Comparison of ENCODE assay signal across 1 cellular context in genomic region chr1:159229486-159229885, GRCh38.
TF ChIP-seq lines count a peak whose summit lies in the region.

No MANE protein-coding gene starts in this region.

TF ChIP-seq in SK-N-SH, 30 proteins besides CTCF, POLR2A, EP300 and RAD21 (continued from another document):
- no peak for TF ChIP-seq REST (IDR thresholded peaks at IDR 0.05; ENCODE audit: low read depth, low read length)
- TF ChIP-seq FOXJ3 (CRISPR knock-in tag; IDR thresholded peaks at IDR 0.05) = peak; percentile 37; the same call in 1 of the 2 replicates
- TF ChIP-seq RCOR1 (IDR thresholded peaks at IDR 0.05; ENCODE audit: low read length) = peak; percentile 57; the same call in 1 of the 2 replicates
- TF ChIP-seq GATA2 (CRISPR knock-in tag; IDR thresholded peaks at IDR 0.05) = peak; percentile 18; the same call in 1 of the 2 replicates
